Comparison of ENCODE assay signal across 16 cellular contexts in genomic region chr2:40038646-40039045, GRCh38.
"Had no signal": no experiment of that assay in that cellular context is flagged by ENCODE, and none has a peak within 500 bp of the region (broad histone marks: within the 10 kb centered on the region; RNA-seq: fewer than 3 reads in every experiment).

No MANE protein-coding gene starts in this region.

- H3K4me1 ChIP-seq: breast epithelium, parathyroid adenoma had no signal

- ATAC-seq: gastroesophageal sphincter; naive thymus-derived CD4-positive, alpha-beta T cell had no signal

- H3K27ac ChIP-seq: breast epithelium, gastroesophageal sphincter, parathyroid adenoma, thoracic aorta had no signal

- H3K36me3 ChIP-seq: breast epithelium, gastroesophageal sphincter, thoracic aorta had no signal

- H3K79me2 ChIP-seq: parathyroid adenoma had no signal

- H3K9me3 ChIP-seq: thoracic aorta had no signal

- H3K9ac ChIP-seq: parathyroid adenoma had no signal

- H3K27me3 ChIP-seq: breast epithelium, gastroesophageal sphincter had no signal

- H2AFZ ChIP-seq: parathyroid adenoma had no signal

- DNase-seq: activated CD4-positive, alpha-beta T cell treated with anti-CD3 and anti-CD28 coated beads, Interleukin-2, amount 50 U/mL, for 4 hours; activated CD4-positive, CD25-positive, alpha-beta regulatory T cell treated with anti-CD3 and anti-CD28 coated beads, Interleukin-2, amount 50 U/mL, for 72 hours; activated naive CD4-positive, alpha-beta T cell; activated naive CD8-positive, alpha-beta T cell treated with anti-CD3 and anti-CD28 coated beads, Interleukin-2, amount 10 ng/mL, durations not matched to agents 7 days and 5 days; activated T-cell treated with anti-CD3 and anti-CD28 coated beads for 4 hours; anterior cingulate cortex; cerebellar nuclear complex; effector memory CD4-positive, alpha-beta T cell; islet precursor cell; naive thymus-derived CD4-positive, alpha-beta T cell; stimulated activated CD4-positive, alpha-beta T cell treated with anti-CD3 and anti-CD28 coated beads, Interleukin-12 subunit alpha, Interleukin-12 subunit beta, amount 100 ng/mL, for 4 hours; stimulated activated CD4-positive, alpha-beta T cell treated with anti-CD3 and anti-CD28 coated beads, Interleukin-2, amount 100 ng/mL, for 24 hours had no signal

- H3K4me3 ChIP-seq: breast epithelium, gastroesophageal sphincter, thoracic aorta had no signal
